11 cellular contexts compared by ENCODE assay signal in genomic region chr4:53508446-53508845, GRCh38.
DNase-seq lines count a peak whose midpoint lies in the region; ATAC-seq and TF ChIP-seq lines count a peak whose summit lies in the region.
"Had no signal": no experiment of that assay in that cellular context is flagged by ENCODE, and none has a peak within 500 bp of the region (broad histone marks: within the 10 kb centered on the region; RNA-seq: fewer than 3 reads in every experiment).

No MANE protein-coding gene starts in this region.

- ATAC-seq in IMR-90 (ENCODE audit: low read depth) = peak; percentile 94
- ATAC-seq in GM21381 (IDR thresholded peaks at IDR 0.05; ENCODE audit: unreplicated experiment) = no peak
- ATAC-seq: stimulated activated memory B cell treated with anti-CD40 and anti-IgM and Interleukin-4, amounts not matched to agents 10 μg/mL and 1 μg/mL and 100 μg/mL, for 72 hours had no signal

- WGBS in IMR-90 (ENCODE audit: extremely low coverage in 2 of 2, insufficient read length in 1 of 2), 2 experiments = no CpG with 5 or more reads among the region's 1 CpG
- 50% methylated on average over 1 of the region's 1 CpG for WGBS in mammary epithelial cell (ENCODE audit: low coverage, missing lambda C conversion rate)

- H3K4ac ChIP-seq in IMR-90 (ENCODE audit: low read depth, low read length) = peak overlapping the region; percentile 59; the same call in 1 of the 2 replicates

- no peak for TF ChIP-seq POLR2A in IMR-90 (IDR thresholded peaks at IDR 0.05; ENCODE audit: low read depth, low read length)

- H4K5ac ChIP-seq in IMR-90 (ENCODE audit: low read depth, low read length) = no peak overlapping the region

- H2BK120ac ChIP-seq in IMR-90 (ENCODE audit: low read depth, low read length) = peak overlapping the region; percentile 35; the same call in 1 of the 2 replicates

- POLR2A ChIA-PET in BJ (lab: Charles Lee) = no interaction called here
- POLR2A ChIA-PET in IMR-90 (lab: Charles Lee; ENCODE audit: unreplicated experiment) = no interaction called here

- peaks cover 6% of the 10 kb centered on the region for H3K4me1 ChIP-seq in IMR-90 (ENCODE audit: control insufficient read depth, insufficient read depth, low read length)
- H3K4me1 ChIP-seq in mammary epithelial cell (ENCODE audit: insufficient read depth, low read length) = no peaks in the 10 kb centered on the region
- H3K4me1 ChIP-seq in Karpas-422 (ENCODE audit: low read length) = no peaks in the 10 kb centered on the region

- no peak overlapping the region for H3K23ac ChIP-seq in IMR-90 (ENCODE audit: low read depth, low read length)

- no peak overlapping the region for H3K56ac ChIP-seq in IMR-90 (ENCODE audit: extremely low read depth, insufficient read depth, low read length)

- CTCF ChIA-PET in BJ (lab: Yijun Ruan, JAX) (interaction anchor here (0.7 to 1.2 kb wide), 5 partner anchors 9 to 724 kb away, joined by 3 to 4 read pairs (median 3); partner anchors contain the start of gene PDGFRA), IMR-90 (lab: Yijun Ruan, JAX) (interaction anchor here (0.6 to 1.0 kb wide), 5 partner anchors 9 to 18 kb away, joined by 3 to 5 read pairs (median 3); no protein-coding TSS in a partner anchor), mammary epithelial cell (lab: Charles Lee; ENCODE audit: low non-redundant PET) (interaction anchor here (0.6 kb wide), 1 partner anchor 31 kb away, joined by 3 read pairs; no protein-coding TSS in a partner anchor)

- no peak overlapping the region for H4K8ac ChIP-seq in IMR-90 (ENCODE audit: low read depth in 2 of 2, low read length in 2 of 2)

- 0 out of 2 replicates have a peak overlapping the region, but pooled peaks have one; percentile 53 for H3K18ac ChIP-seq in IMR-90 (ENCODE audit: low read depth, low read length)

- 0 out of 4 replicates have a peak, but pooled peaks cover 0 to 3% of the 10 kb centered on the region in 2 experiments for H3K79me1 ChIP-seq in IMR-90 (ENCODE audit: low read depth in 1 of 2, low read length in 2 of 2)

- no peaks in the 10 kb centered on the region for H3K27me3 ChIP-seq in BJ (ENCODE audit: control insufficient read depth, insufficient read depth, low read length)
- H3K27me3 ChIP-seq in IMR-90 (ENCODE audit: control insufficient read depth, insufficient read depth, low read length) = no peaks in the 10 kb centered on the region
- peaks cover 2% of the 10 kb centered on the region for H3K27me3 ChIP-seq in mammary epithelial cell (ENCODE audit: insufficient read depth, low read length)
- H3K27me3 ChIP-seq in Karpas-422 (ENCODE audit: low read length) = no peaks in the 10 kb centered on the region

- H3K27ac ChIP-seq in IMR-90 (ENCODE audit: insufficient read depth, low read length) (peak overlapping the region; percentile 14; the same call in 1 of the 2 replicates), mammary epithelial cell (ENCODE audit: insufficient read depth, low read depth, low read length) (no peak overlapping the region), Karpas-422 (ENCODE audit: low read length) (no peak overlapping the region)
- H3K27ac ChIP-seq: VCaP had no signal

- H2BK20ac ChIP-seq in IMR-90 (ENCODE audit: low read depth, low read length) = no peak overlapping the region

- no peaks in the 10 kb centered on the region for H3K36me3 ChIP-seq in BJ (ENCODE audit: control insufficient read depth, insufficient read depth, low read length)
- no peaks in the 10 kb centered on the region for H3K36me3 ChIP-seq in IMR-90 (ENCODE audit: control insufficient read depth, insufficient read depth, low read length)
- H3K36me3 ChIP-seq in mammary epithelial cell (ENCODE audit: insufficient read depth, low read length) = no peaks in the 10 kb centered on the region
- no peaks in the 10 kb centered on the region for H3K36me3 ChIP-seq in Karpas-422 (ENCODE audit: insufficient read depth, low read length)

- TF ChIP-seq RAD21 in IMR-90 (IDR thresholded peaks at IDR 0.05; ENCODE audit: low read length) = peak; percentile 46; the same call in 1 of the 2 replicates

- H3K9ac ChIP-seq in IMR-90 (ENCODE audit: low read depth, low read length) = no peak overlapping the region
- H3K9ac ChIP-seq in mammary epithelial cell (ENCODE audit: insufficient read depth, low read length) = no peak overlapping the region
- H3K9ac ChIP-seq in Karpas-422 (ENCODE audit: low read length) = no peak overlapping the region

- peak overlapping the region; percentile 35 for H2BK5ac ChIP-seq in IMR-90 (ENCODE audit: low read depth, low read length, poor library complexity, severe bottlenecking)

- in situ Hi-C loops in IMR-90 (cut with MboI; ENCODE audit: low sequenced_read_pairs) (no loop called here), mammary epithelial cell (cut with MboI; ENCODE audit: low sequenced_read_pairs in 2 of 2) (loop anchor here in 1 of 2 donors (25.0 kb wide), 1 partner anchor 729 kb away; the partner anchor contains the start of gene PDGFRA)

- peaks cover 5% of the 10 kb centered on the region; the same call in 1 of the 2 replicates for H3K9me1 ChIP-seq in IMR-90 (ENCODE audit: insufficient read depth, low read length)

- DNase-seq in BJ (ENCODE audit: low read depth) = no peak
- DNase-seq in IMR-90 = peak; percentile 91
- peak; percentile 30 for DNase-seq in mammary epithelial cell
- peak; percentile 81 for DNase-seq in myocyte (ENCODE audit: low read depth)
- DNase-seq in Karpas-422 = no peak
- no peak for DNase-seq in islet precursor cell
- no peak for DNase-seq in T-helper 9 cell
- DNase-seq: Caco-2 had no signal

- H2AK9ac ChIP-seq in IMR-90 (replicated peaks; ENCODE audit: low read depth, low read length, poor library complexity) = no peak overlapping the region

- BruUV-seq in IMR-90 (replicated peaks; lab: Mats Ljungman, UMichigan) (no TSS peak), mammary epithelial cell (replicated peaks; lab: Mats Ljungman, UMichigan) (no TSS peak)

- intact Hi-C loops in IMR-90 (cut with micrococcal nuclease) = loop anchor here (5.0 kb wide), 1 partner anchor 49 kb away; no protein-coding TSS in a partner anchor
- intact Hi-C loops in mammary epithelial cell (cut with micrococcal nuclease) = loop anchor here (5.0 kb wide), 1 partner anchor 144 kb away; no protein-coding TSS in a partner anchor

- H4K20me1 ChIP-seq in IMR-90 (ENCODE audit: insufficient read depth, low read length) = no peaks in the 10 kb centered on the region
- H4K20me1 ChIP-seq in mammary epithelial cell (ENCODE audit: insufficient read depth, low read length) = no peaks in the 10 kb centered on the region
- H4K20me1 ChIP-seq in Karpas-422 (ENCODE audit: insufficient read depth, low read depth, low read length) = no peaks in the 10 kb centered on the region

- no peak overlapping the region for H3K4me3 ChIP-seq in BJ (ENCODE audit: low read depth, low read length)
- H3K4me3 ChIP-seq in IMR-90 (ENCODE audit: insufficient read depth, low read depth, low read length) = no peak overlapping the region
- no peak overlapping the region for H3K4me3 ChIP-seq in mammary epithelial cell (replicated peaks in 1 of 3; ENCODE audit: insufficient read depth in 1 of 3, low read depth in 2 of 3, low read length in 3 of 3)
- H3K4me3 ChIP-seq in Karpas-422 (ENCODE audit: low read length) = no peak overlapping the region

- no peak overlapping the region for H3K4me2 ChIP-seq in IMR-90 (ENCODE audit: low read depth, low read length)
- no peak overlapping the region for H3K4me2 ChIP-seq in mammary epithelial cell (ENCODE audit: insufficient read depth, low read depth, low read length)
- H3K4me2 ChIP-seq in Karpas-422 (ENCODE audit: low read depth, low read length, poor library complexity, severe bottlenecking) = no peak overlapping the region

- H3K9me2 ChIP-seq in Karpas-422 (replicated peaks; ENCODE audit: insufficient read depth, low read length) = no peaks in the 10 kb centered on the region

- H4K91ac ChIP-seq in IMR-90 (ENCODE audit: insufficient read depth, low read depth, low read length) = no peak overlapping the region

- no peak overlapping the region for H3K14ac ChIP-seq in IMR-90 (replicated peaks; ENCODE audit: low read depth, low read length)

- H2AK5ac ChIP-seq in IMR-90 (ENCODE audit: low read depth, low read length) = no peak overlapping the region

- TF ChIP-seq CTCF in BJ (IDR thresholded peaks at IDR 0.05; ENCODE audit: insufficient read depth, low read depth, low read length) = peak; percentile 15; the same call in 1 of the 2 replicates
- TF ChIP-seq CTCF in IMR-90 (conservative IDR thresholded peaks at IDR 0.05; ENCODE audit: low read depth, low read length) = peak; percentile 20; the same call in 1 of the 2 replicates
- no peak for TF ChIP-seq CTCF in mammary epithelial cell (conservative IDR thresholded peaks at IDR 0.05 in 1 of 2, IDR thresholded peaks at IDR 0.05 in 1 of 2; ENCODE audit: extremely low read depth in 1 of 2, insufficient read depth in 1 of 2, low read depth in 1 of 2, low read length in 2 of 2)

- H2BK15ac ChIP-seq in IMR-90 (ENCODE audit: low read depth, low read length) = no peak overlapping the region

- H2AFZ ChIP-seq in IMR-90 (replicated peaks; ENCODE audit: low read length, poor library complexity) (no peak overlapping the region), mammary epithelial cell (ENCODE audit: low read depth, low read length) (no peak overlapping the region), Karpas-422 (ENCODE audit: low read length) (no peak overlapping the region)

- dilution Hi-C loops in IMR-90 (cut with HindIII; ENCODE audit: low sequenced_read_pairs, unreplicated experiment) = no loop called here
- dilution Hi-C loops in mammary epithelial cell (cut with HindIII; ENCODE audit: low sequenced_read_pairs) = no loop called here

- H3K79me2 ChIP-seq in mammary epithelial cell (ENCODE audit: insufficient read depth, low read length) = no peaks in the 10 kb centered on the region
- H3K79me2 ChIP-seq in Karpas-422 (ENCODE audit: low read length) = no peaks in the 10 kb centered on the region

- no peaks in the 10 kb centered on the region for H3K9me3 ChIP-seq in IMR-90 (ENCODE audit: control insufficient read depth, insufficient read depth, low read length)
- no peaks in the 10 kb centered on the region for H3K9me3 ChIP-seq in mammary epithelial cell (replicated peaks; ENCODE audit: insufficient read depth, low read length)
- H3K9me3 ChIP-seq in Karpas-422 (ENCODE audit: low read length) = no peaks in the 10 kb centered on the region
- H3K9me3 ChIP-seq: Caco-2 had no signal

TF ChIP-seq in IMR-90, 13 proteins besides CTCF, POLR2A, EP300 and RAD21 (continues in another document):
- TF ChIP-seq, protein P1, sequence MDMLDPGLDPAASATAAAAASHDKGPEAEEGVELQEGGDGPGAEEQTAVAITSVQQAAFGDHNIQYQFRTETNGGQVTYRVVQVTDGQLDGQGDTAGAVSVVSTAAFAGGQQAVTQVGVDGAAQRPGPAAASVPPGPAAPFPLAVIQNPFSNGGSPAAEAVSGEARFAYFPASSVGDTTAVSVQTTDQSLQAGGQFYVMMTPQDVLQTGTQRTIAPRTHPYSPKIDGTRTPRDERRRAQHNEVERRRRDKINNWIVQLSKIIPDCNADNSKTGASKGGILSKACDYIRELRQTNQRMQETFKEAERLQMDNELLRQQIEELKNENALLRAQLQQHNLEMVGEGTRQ (IDR thresholded peaks at IDR 0.05; ENCODE audit: low read depth, low read length) = no peak
- no peak for TF ChIP-seq MAZ (IDR thresholded peaks at IDR 0.05; ENCODE audit: borderline replicate concordance, low read depth, low read length)
- peak; percentile 68 for TF ChIP-seq CEBPB (IDR thresholded peaks at IDR 0.05; ENCODE audit: low read depth, low read length)
- peak; percentile 32; the same call in 1 of the 2 replicates for TF ChIP-seq FOS (IDR thresholded peaks at IDR 0.05; ENCODE audit: low read depth, low read length)

Comparison
In these comparisons a context has a peak if more than half of its experiments do, and no peak if none do; other contexts are left out.
1. DNase-seq: peak in IMR-90 (single experiment), mammary epithelial cell (single experiment) and myocyte (single experiment); none in BJ (single experiment), Karpas-422 (single experiment), islet precursor cell (single experiment) and T-helper 9 cell (single experiment).
2. CTCF ChIP-seq: peak in BJ (single experiment) and IMR-90 (single experiment); none in mammary epithelial cell (0 of 2).